Comparison of ENCODE assay signal across 27 cellular contexts in genomic region chr2:177400337-177400923, GRCh38. TPM values are rescaled to one million over a fixed set of nuclear protein-coding genes. Genes with fewer than 3 reads are reported as not detected.
DNase-seq lines count a peak whose midpoint lies in the region; ATAC-seq, FAIRE-seq and TF ChIP-seq lines count a peak whose summit lies in the region.
"Had no signal": no experiment of that assay in that cellular context is flagged by ENCODE, and none has a peak within 500 bp of the region (broad histone marks: within the 10 kb centered on the region; RNA-seq: fewer than 3 reads in every experiment).

No MANE protein-coding gene starts in this region.

- ATAC-seq in A549: no peak
- ATAC-seq in HG02798 (IDR thresholded peaks at IDR 0.05; ENCODE audit: poor library complexity, unreplicated experiment): peak; percentile 33
- peak; percentile 29 for ATAC-seq in GM12878
- ATAC-seq in HepG2: no peak
- ATAC-seq in gastroesophageal sphincter: no peak
- no peak for ATAC-seq in CD8-positive, alpha-beta T cell
- ATAC-seq: naive thymus-derived CD4-positive, alpha-beta T cell; SK-N-SH treated with all-trans-retinoic acid at 6 μM for 48 hours had no signal

- no peaks in the 10 kb centered on the region for H3K9me3 ChIP-seq in A549
- no peaks in the 10 kb centered on the region for H3K9me3 ChIP-seq in GM12878 (replicated peaks; ENCODE audit: control insufficient read depth, insufficient read depth, low read length)
- no peaks in the 10 kb centered on the region for H3K9me3 ChIP-seq in HepG2 (ENCODE audit: low read length)
- H3K9me3 ChIP-seq in gastroesophageal sphincter: no peaks in the 10 kb centered on the region
- H3K9me3 ChIP-seq in CD8-positive, alpha-beta T cell (ENCODE audit: low read length): no peaks in the 10 kb centered on the region
- H3K9me3 ChIP-seq: esophagus muscularis mucosa had no signal

- TF ChIP-seq POLR2A in A549 (IDR thresholded peaks at IDR 0.05; ENCODE audit: low read length) (no peak), GM12878 (IDR thresholded peaks at IDR 0.05; ENCODE audit: low read depth, low read length) (no peak), HepG2 (IDR thresholded peaks at IDR 0.05; ENCODE audit: insufficient read depth in 1 of 2, low read depth in 2 of 2, low read length in 2 of 2) (no peak), gastroesophageal sphincter (IDR thresholded peaks at IDR 0.05) (no peak)

- H2AFZ ChIP-seq in GM12878 (ENCODE audit: control insufficient read depth, low read depth, low read length): no peak overlapping the region
- no peak overlapping the region for H2AFZ ChIP-seq in HepG2 (ENCODE audit: low read length)

- RAD21 ChIA-PET in GM12878 (lab: Charles Lee; ENCODE audit: unreplicated experiment): interaction anchor here (1.7 to 2.4 kb wide), 3 partner anchors 9 to 67 kb away, joined by 5 to 8 read pairs (median 7); no protein-coding TSS in a partner anchor

- H3K9ac ChIP-seq in GM12878 (ENCODE audit: control insufficient read depth, insufficient read depth, low read length) (no peak overlapping the region), HepG2 (ENCODE audit: insufficient read depth, low read depth, low read length) (no peak overlapping the region)

- TF ChIP-seq CTCF in A549 (IDR thresholded peaks at IDR 0.05) (no peak), GM12878 (IDR thresholded peaks at IDR 0.05 in 2 of 3, conservative IDR thresholded peaks at IDR 0.05 in 1 of 3; ENCODE audit: control insufficient read depth in 2 of 3, extremely low read depth in 1 of 3, insufficient read depth in 1 of 3, low read depth in 3 of 3, low read length in 3 of 3) (no peak), HepG2 (CRISPR knock-in tag; IDR thresholded peaks at IDR 0.05) (no peak), gastroesophageal sphincter (IDR thresholded peaks at IDR 0.05) (no peak)
- TF ChIP-seq CTCF in CD8-positive, alpha-beta T cell (IDR thresholded peaks at IDR 0.05): no peak

- peaks cover 11% of the 10 kb centered on the region for H3K36me3 Mint-ChIP-seq in activated CD4-positive, alpha-beta T cell treated with anti-CD3 and anti-CD28 coated beads, Interleukin-2, amount 10 ng/mL, durations not matched to agents 24 days and 14 days (ENCODE audit: low read depth)
- H3K36me3 Mint-ChIP-seq in CD8-positive, alpha-beta T cell: peaks cover 8% of the 10 kb centered on the region

- H3K4me2 ChIP-seq in A549 (peak overlapping the region; percentile 33), GM12878 (ENCODE audit: control insufficient read depth, insufficient read depth) (no peak overlapping the region), HepG2 (ENCODE audit: low read depth, low read length) (no peak overlapping the region)

- no peak for TF ChIP-seq RAD21 in A549 (conservative IDR thresholded peaks at IDR 0.05 in 1 of 2, IDR thresholded peaks at IDR 0.05 in 1 of 2)
- TF ChIP-seq RAD21 in GM12878 (IDR thresholded peaks at IDR 0.05; ENCODE audit: insufficient read depth, low read depth, low read length): no peak
- TF ChIP-seq RAD21 in HepG2 (CRISPR knock-in tag; IDR thresholded peaks at IDR 0.05): no peak

- POLR2A ChIA-PET in A549 (lab: Yijun Ruan, JAX) (no interaction called here), GM12878 (lab: Charles Lee) (no interaction called here), HepG2 (lab: Yijun Ruan, JAX) (no interaction called here)
- POLR2A ChIA-PET in CD8-positive, alpha-beta T cell (lab: Charles Lee): interaction anchor here (1.3 kb wide), 1 partner anchor 8 kb away, joined by 3 read pairs; the partner anchor contains the start of gene AGPS

- H3K36me3 ChIP-seq in GM12878 (ENCODE audit: control insufficient read depth in 2 of 2, insufficient read depth in 2 of 2, low read length in 1 of 2): no peaks in the 10 kb centered on the region
- no peaks in the 10 kb centered on the region; a peak in 2 of 5 replicates for H3K36me3 ChIP-seq in HepG2 (replicated peaks in 1 of 2; ENCODE audit: control insufficient read depth in 1 of 2, insufficient read depth in 2 of 2, low read length in 2 of 2)
- H3K36me3 ChIP-seq in gastroesophageal sphincter: no peaks in the 10 kb centered on the region
- no peaks in the 10 kb centered on the region for H3K36me3 ChIP-seq in CD8-positive, alpha-beta T cell (ENCODE audit: insufficient read depth, low read length)
- H3K36me3 ChIP-seq: esophagus muscularis mucosa had no signal

- peaks cover 73% of the 10 kb centered on the region for H3K4me1 ChIP-seq in A549
- H3K4me1 ChIP-seq in GM12878 (ENCODE audit: control insufficient read depth, insufficient read depth, low read length): peaks cover 9% of the 10 kb centered on the region
- peaks cover 99% of the 10 kb centered on the region for H3K4me1 ChIP-seq in HepG2 (ENCODE audit: insufficient read depth, low read length)
- peaks cover 0 to 70% (median 0%) of the 10 kb centered on the region in 3 donors for H3K4me1 ChIP-seq in gastroesophageal sphincter
- H3K4me1 ChIP-seq in CD8-positive, alpha-beta T cell (ENCODE audit: insufficient read depth, low read length): peaks cover 11% of the 10 kb centered on the region

- 80% methylated on average over 4 of the region's 4 CpGs for WGBS in A549 (ENCODE audit: missing lambda C conversion rate)
- 98% methylated on average over 4 of the region's 4 CpGs for WGBS in GM12878 (ENCODE audit: insufficient coverage, insufficient replicate concordance, low lambda C conversion rate, missing lambda C conversion rate)
- WGBS in HepG2 (ENCODE audit: low lambda C conversion rate): 94% methylated on average over 4 of the region's 4 CpGs
- WGBS in gastroesophageal sphincter (ENCODE audit: low coverage in 1 of 2), 2 donors: 48 to 59% methylated on average over 3 to 4 of the region's 4 CpGs

- in situ Hi-C loops in GM12878 (cut with MboI) (no loop called here), HepG2 (cut with HindIII; ENCODE audit: extremely low pct_ligation_motif_present, low pct_unique_long_range_greater_than_20kb) (no loop called here)

- H3K79me2 ChIP-seq in GM12878 (ENCODE audit: control insufficient read depth, insufficient read depth, low read length) (peaks cover 65% of the 10 kb centered on the region), HepG2 (ENCODE audit: insufficient read depth, low read length) (peaks cover 97% of the 10 kb centered on the region)

- DNase-seq in A549 (ENCODE audit: low read depth in 1 of 2, low spot score in 1 of 2): no peak
- no peak for DNase-seq in GM12878 (ENCODE audit: low read depth, low spot score)
- DNase-seq in HepG2 (ENCODE audit: low spot score): no peak
- no peak for DNase-seq in activated CD4-positive, alpha-beta T cell treated with anti-CD3 and anti-CD28 coated beads, Interleukin-2, amount 10 ng/mL, durations not matched to agents 24 days and 14 days
- no peak for DNase-seq in posterior cingulate gyrus
- no peak for DNase-seq in CD8-positive, alpha-beta T cell
- DNase-seq: activated CD4-positive, alpha-beta T cell treated with anti-CD3 and anti-CD28 coated beads for 4 hours; activated naive CD4-positive, alpha-beta T cell; activated T-cell treated with anti-CD3 and anti-CD28 coated beads, Interleukin-2, amount 50 U/mL, for 48 hours; CD8-positive, alpha-beta memory T cell; DMS153; naive thymus-derived CD4-positive, alpha-beta T cell; NCI-H1417; NCI-H2081 treated with DMSO at 0.1 percent for 48 hours; NCI-H345; NCI-H774; stimulated activated CD4-positive, alpha-beta T cell treated with anti-CD3 and anti-CD28 coated beads, Interleukin-2, amount 100 ng/mL, for 24 hours; T-helper 2 cell; trophoblast cell had no signal

- CTCF ChIA-PET in A549 (lab: Yijun Ruan, JAX): no interaction called here
- CTCF ChIA-PET in GM12878 (lab: Yijun Ruan, JAX): interaction anchor here (3.6 to 4.2 kb wide), 2 partner anchors 8 to 15 kb away, joined by 17 to 19 read pairs; partner anchors contain the start of gene AGPS
- CTCF ChIA-PET in HepG2 (lab: Yijun Ruan, JAX; ENCODE audit: low intra/inter-chr PET ratio, low total read pairs): no interaction called here
- CTCF ChIA-PET in CD8-positive, alpha-beta T cell (lab: Charles Lee): no interaction called here

- H3K27ac Mint-ChIP-seq in activated CD4-positive, alpha-beta T cell treated with anti-CD3 and anti-CD28 coated beads, Interleukin-2, amount 10 ng/mL, durations not matched to agents 24 days and 14 days: no peak overlapping the region
- H3K27ac Mint-ChIP-seq in CD8-positive, alpha-beta T cell: no peak overlapping the region
- H3K27ac Mint-ChIP-seq: B cell, IgD-negative memory B cell, mesothelial cell of epicardium had no signal

- peak overlapping the region in 1 of 2 experiments; percentile 29; a peak in 2 of 6 replicates for H3K27ac ChIP-seq in A549
- H3K27ac ChIP-seq in GM12878 (ENCODE audit: control insufficient read depth, insufficient read depth): no peak overlapping the region
- H3K27ac ChIP-seq in HepG2 (ENCODE audit: extremely low read length, insufficient read depth, low read length): peak overlapping the region; percentile 86
- H3K27ac ChIP-seq in gastroesophageal sphincter: no peak overlapping the region
- H3K27ac ChIP-seq in CD8-positive, alpha-beta T cell (ENCODE audit: low read depth, low read length): no peak overlapping the region
- H3K27ac ChIP-seq: esophagus muscularis mucosa, RWPE1 had no signal

- BruUV-seq in GM12878 (replicated peaks; lab: Mats Ljungman, UMichigan) (no TSS peak), HepG2 (replicated peaks; lab: Mats Ljungman, UMichigan) (no TSS peak)

- intact Hi-C loops in GM12878 (cut with micrococcal nuclease; ENCODE audit: unreplicated experiment): loop anchor here (5.0 kb wide), 1 partner anchor 233 kb away; no protein-coding TSS in a partner anchor
- intact Hi-C loops in HepG2 (cut with micrococcal nuclease; ENCODE audit: unreplicated experiment): no loop called here
- intact Hi-C loops in activated CD4-positive, alpha-beta T cell treated with anti-CD3 and anti-CD28 coated beads, Interleukin-2, amount 10 ng/mL, durations not matched to agents 24 days and 14 days (cut with micrococcal nuclease): no loop called here
- intact Hi-C loops in posterior cingulate gyrus (cut with DNase I): no loop called here
- intact Hi-C loops in CD8-positive, alpha-beta T cell (cut with DNase I, micrococcal nuclease): no loop called here

- TF ChIP-seq EP300 in A549 (IDR thresholded peaks at IDR 0.05) (no peak), GM12878 (IDR thresholded peaks at IDR 0.05; ENCODE audit: borderline replicate concordance in 1 of 2, control insufficient read depth in 1 of 2, low read depth in 2 of 2, low read length in 2 of 2) (no peak), HepG2 (IDR thresholded peaks at IDR 0.05; ENCODE audit: low read depth in 2 of 2, low read length in 2 of 2) (no peak), HepG2 (CRISPR knock-in tag; IDR thresholded peaks at IDR 0.05; ENCODE audit: borderline replicate concordance) (no peak), gastroesophageal sphincter (IDR thresholded peaks at IDR 0.05) (no peak)

- H4K20me1 ChIP-seq in GM12878 (ENCODE audit: control insufficient read depth, insufficient read depth) (no peaks in the 10 kb centered on the region), HepG2 (ENCODE audit: insufficient read depth, low read length) (peaks cover 8% of the 10 kb centered on the region; the same call in 1 of the 2 replicates)

- H3K27me3 ChIP-seq in GM12878 (replicated peaks in 1 of 2; ENCODE audit: control insufficient read depth in 2 of 2, insufficient read depth in 2 of 2, low read length in 1 of 2) (no peaks in the 10 kb centered on the region), HepG2 (ENCODE audit: control insufficient read depth in 1 of 2, insufficient read depth in 2 of 2, low read length in 2 of 2) (no peaks in the 10 kb centered on the region), gastroesophageal sphincter (no peaks in the 10 kb centered on the region)
- H3K27me3 ChIP-seq in CD8-positive, alpha-beta T cell (ENCODE audit: insufficient read depth, low read length): no peaks in the 10 kb centered on the region
- H3K27me3 ChIP-seq: esophagus muscularis mucosa had no signal

- no peaks in the 10 kb centered on the region for H3K9me3 Mint-ChIP-seq in activated CD4-positive, alpha-beta T cell treated with anti-CD3 and anti-CD28 coated beads, Interleukin-2, amount 10 ng/mL, durations not matched to agents 24 days and 14 days
- no peaks in the 10 kb centered on the region for H3K9me3 Mint-ChIP-seq in CD8-positive, alpha-beta T cell
- H3K9me3 Mint-ChIP-seq: CD8-positive, alpha-beta memory T cell; IgD-negative memory B cell; mesothelial cell of epicardium; naive thymus-derived CD4-positive, alpha-beta T cell had no signal

- FAIRE-seq in A549 (lab: Jason Lieb, UNC) (no peak), GM12878 (lab: Jason Lieb, UNC) (no peak), HepG2 (lab: Jason Lieb, UNC) (no peak)

- H3K4me1 Mint-ChIP-seq in activated CD4-positive, alpha-beta T cell treated with anti-CD3 and anti-CD28 coated beads, Interleukin-2, amount 10 ng/mL, durations not matched to agents 24 days and 14 days: peaks cover 33% of the 10 kb centered on the region
- H3K4me1 Mint-ChIP-seq in CD8-positive, alpha-beta T cell (ENCODE audit: low read depth): peaks cover 74% of the 10 kb centered on the region

- H3K27me3 Mint-ChIP-seq in activated CD4-positive, alpha-beta T cell treated with anti-CD3 and anti-CD28 coated beads, Interleukin-2, amount 10 ng/mL, durations not matched to agents 24 days and 14 days: no peaks in the 10 kb centered on the region
- no peaks in the 10 kb centered on the region for H3K27me3 Mint-ChIP-seq in CD8-positive, alpha-beta T cell (ENCODE audit: low read depth)
- H3K27me3 Mint-ChIP-seq: B cell; CD8-positive, alpha-beta memory T cell; IgD-negative memory B cell; naive thymus-derived CD4-positive, alpha-beta T cell had no signal

- no peak overlapping the region for H3K4me3 ChIP-seq in A549
- no peak overlapping the region for H3K4me3 ChIP-seq in GM12878
- no peak overlapping the region for H3K4me3 ChIP-seq in HepG2 (replicated peaks in 1 of 3; ENCODE audit: insufficient read depth in 1 of 3, low read depth in 2 of 3, low read length in 3 of 3)
- no peak overlapping the region for H3K4me3 ChIP-seq in gastroesophageal sphincter
- H3K4me3 ChIP-seq in CD8-positive, alpha-beta T cell (ENCODE audit: low read depth, low read length): no peak overlapping the region
- H3K4me3 ChIP-seq: esophagus muscularis mucosa had no signal

- no peak overlapping the region for H3K4me3 Mint-ChIP-seq in activated CD4-positive, alpha-beta T cell treated with anti-CD3 and anti-CD28 coated beads, Interleukin-2, amount 10 ng/mL, durations not matched to agents 24 days and 14 days
- no peak overlapping the region for H3K4me3 Mint-ChIP-seq in CD8-positive, alpha-beta T cell
- H3K4me3 Mint-ChIP-seq: B cell; CD8-positive, alpha-beta memory T cell; IgD-negative memory B cell; mesothelial cell of epicardium had no signal

- SMC1A ChIA-PET in GM12878 (lab: Charles Lee; ENCODE audit: uncharacterized antibody, unreplicated experiment): no interaction called here

RNA-seq across cellular contexts. Expression of gene AGPS, which starts 7.9 kb away (rescaled TPM):
- 45.0 and 62.1 TPM in 2 replicates for polyA plus RNA-seq in A549 (2011; rRNA removed)
- 20.8 and 27.9 TPM in 2 replicates for polyA plus RNA-seq in A549 (2012; cell fraction: cytosol; rRNA removed)
- polyA plus RNA-seq in A549 (2012; cell fraction: nucleus; rRNA removed): 15.6 and 16.1 TPM in 2 replicates
- 47.6 to 54.7 TPM (median 49.8 TPM) in 3 replicates for polyA plus RNA-seq in A549 (2017; fragmentation: RNase III; extraction: RNeasy Plus Mini Kit Qiagen cat#74134 plus additional on column Dnase treatment)
- polyA minus RNA-seq in A549 (2011; rRNA and poly(A)+ RNA removed): 15.2 and 17.6 TPM in 2 replicates
- 61.8 and 83.2 TPM in 2 replicates for total RNA-seq in GM12878 (2013; cell fraction: nucleolus; rRNA removed)
- 37.7 and 45.5 TPM in 2 replicates for total RNA-seq in GM12878 (2014; rRNA removed)
- total RNA-seq in GM12878 (2014; rRNA removed; fragmentation: Illumina TruSeq; extraction: Trizol): 39.7 and 39.8 TPM in 2 replicates
- 54.1 and 54.2 TPM in 2 replicates for total RNA-seq in GM12878 (2021)
- 6.5 TPM for polyA plus RNA-seq in GM12878 (2011; ENCODE audit: low read depth)
- polyA plus RNA-seq in GM12878 (2011; rRNA removed): 28.1 and 49.6 TPM in 2 replicates
- polyA plus RNA-seq in GM12878 (2011; cell fraction: cytosol; rRNA removed): 7.5 and 9.2 TPM in 2 replicates
- 10.8 and 15.0 TPM in 2 replicates for polyA plus RNA-seq in GM12878 (2011; cell fraction: nucleus; rRNA removed)
- polyA plus RNA-seq in GM12878 (2012): 10.6 and 13.5 TPM in 2 replicates
- 32.6 and 38.0 TPM in 2 replicates for polyA plus RNA-seq in GM12878 (2014; fragmentation: Illumina TruSeq; extraction: Trizol)
- 10 to 100 TPM in 1 of 2 experiments, 1 to 10 TPM in 1; 7.9 to 11.1 TPM for polyA plus RNA-seq in GM12878 (2014; fragmentation: Nextera tagmentation; extraction: Ambion mirVana)
- polyA plus RNA-seq in GM12878 (2014; rRNA removed): 43.2 and 43.8 TPM in 2 replicates
- polyA plus RNA-seq in GM12878 (2016; fragmentation: Nextera tagmentation; extraction: Ambion mirVana): 10 to 100 TPM; 42.3 to 46.0 TPM
- 17.5 and 31.1 TPM in 2 replicates for polyA minus RNA-seq in GM12878 (2011; rRNA and poly(A)+ RNA removed)
- 11.4 and 16.7 TPM in 2 replicates for polyA minus RNA-seq in GM12878 (2011; cell fraction: cytosol; rRNA and poly(A)+ RNA removed)
- 15.0 and 28.9 TPM in 2 replicates for polyA minus RNA-seq in GM12878 (2011; cell fraction: nucleus; rRNA and poly(A)+ RNA removed)
- total RNA-seq in HepG2 (2016; rRNA removed; fragmentation: Illumina TruSeq; extraction: Trizol): 99.0 and 159 TPM in 2 replicates
- 13.8 and 16.6 TPM in 2 replicates for total RNA-seq in HepG2 (2016; cell fraction: cytosol; rRNA removed; fragmentation: Illumina TruSeq; extraction: Trizol; ENCODE audit: low read depth)
- 107 and 167 TPM in 2 replicates for total RNA-seq in HepG2 (2016; cell fraction: insoluble cytoplasmic fraction; rRNA removed; fragmentation: Illumina TruSeq; extraction: Trizol)
- total RNA-seq in HepG2 (2016; cell fraction: membrane; rRNA removed; fragmentation: Illumina TruSeq; extraction: Trizol): 27.7 and 34.8 TPM in 2 replicates
- 78.6 and 83.3 TPM in 2 replicates for total RNA-seq in HepG2 (2016; cell fraction: nucleus; rRNA removed; fragmentation: Illumina TruSeq; extraction: Trizol)
- 33.0 and 39.4 TPM in 2 replicates for polyA plus RNA-seq in HepG2 (2011; rRNA removed)
- polyA plus RNA-seq in HepG2 (2011; cell fraction: cytosol; rRNA removed): 12.4 and 18.2 TPM in 2 replicates
- 33.3 and 39.4 TPM in 2 replicates for polyA plus RNA-seq in HepG2 (2011; cell fraction: nucleus; rRNA removed)
- 60.7 and 80.2 TPM in 2 replicates for polyA plus RNA-seq in HepG2 (2012)
- 5.1 and 5.9 TPM in 2 replicates for polyA plus RNA-seq in HepG2 (2016; cell fraction: cytosol; fragmentation: Illumina TruSeq; extraction: Trizol; ENCODE audit: low read depth)
- polyA plus RNA-seq in HepG2 (2016; cell fraction: insoluble cytoplasmic fraction; fragmentation: Illumina TruSeq; extraction: Trizol; ENCODE audit: low read depth): 103 and 105 TPM in 2 replicates
- polyA plus RNA-seq in HepG2 (2016; cell fraction: membrane; fragmentation: Illumina TruSeq; extraction: Trizol; ENCODE audit: low read depth): 12.6 and 14.4 TPM in 2 replicates
- 46.9 and 49.0 TPM in 2 replicates for polyA plus RNA-seq in HepG2 (2016; cell fraction: nucleus; fragmentation: Illumina TruSeq; extraction: Trizol; ENCODE audit: insufficient read depth, low read depth)
- polyA minus RNA-seq in HepG2 (2011; rRNA and poly(A)+ RNA removed; ENCODE audit: low replicate concordance): 9.0 and 17.9 TPM in 2 replicates
- 50.4 and 57.0 TPM in 2 replicates for polyA minus RNA-seq in HepG2 (2011; cell fraction: cytosol; rRNA and poly(A)+ RNA removed)
- polyA minus RNA-seq in HepG2 (2011; cell fraction: nucleus; rRNA and poly(A)+ RNA removed): 169 and 218 TPM in 2 replicates
- total RNA-seq in activated CD4-positive, alpha-beta T cell treated with anti-CD3 and anti-CD28 coated beads, Interleukin-2, amount 10 ng/mL, durations not matched to agents 24 days and 14 days: 74.0 and 76.7 TPM in 2 replicates
- total RNA-seq in gastroesophageal sphincter: 10 to 100 TPM; 21.4 to 50.9 (median 34.3) TPM
- total RNA-seq in CD8-positive, alpha-beta T cell: 10 to 100 TPM; 19.2 to 23.8 TPM

Comparison
In these comparisons a context has a peak if more than half of its experiments do, and no peak if none do; other contexts are left out.
1. ATAC-seq: peak in HG02798 (single experiment) and GM12878 (single experiment); none in A549 (0 of 2), HepG2 (single experiment), gastroesophageal sphincter (single experiment) and CD8-positive, alpha-beta T cell (single experiment).